ENCODE assay signal across 17 cellular contexts in the genomic region with DNA sequence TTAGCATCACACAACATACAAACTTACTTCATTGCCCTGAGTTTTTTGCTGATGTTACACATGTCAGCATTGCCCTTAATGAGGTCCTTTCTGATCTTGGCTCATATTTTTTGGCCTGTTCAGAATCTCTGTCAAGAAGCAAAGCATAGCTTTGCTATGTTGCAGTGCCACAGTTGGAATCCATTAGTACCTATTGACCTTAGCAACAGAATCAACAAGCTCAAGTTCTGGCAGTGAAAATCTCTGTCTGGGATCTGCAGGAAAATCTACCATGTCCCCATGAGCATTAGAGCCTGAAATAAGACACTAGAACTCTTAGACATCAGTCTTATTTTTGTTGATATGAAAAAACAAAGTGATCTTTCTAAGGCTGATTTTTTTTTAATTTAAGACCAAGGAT.
"Had no signal": no experiment of that assay in that cellular context is flagged by ENCODE, and none has a peak within 500 bp of the region (broad histone marks: within the 10 kb centered on the region; RNA-seq: fewer than 3 reads in every experiment).

No MANE protein-coding gene starts in this region.

- ATAC-seq: activated T-cell treated with anti-CD3 and anti-CD28 coated beads, Interleukin-2, amount 50 U/mL, for 72 hours; effector memory CD8-positive, alpha-beta T cell; WTC11 had no signal

- DNase-seq: activated CD4-positive, alpha-beta T cell treated with anti-CD3 and anti-CD28 coated beads, Interleukin-2, amount 10 ng/mL, durations not matched to agents 7 days and 5 days; activated CD8-positive, alpha-beta memory T cell treated with anti-CD3 and anti-CD28 coated beads, Interleukin-2, amount 50 U/mL, for 48 hours; activated gamma-delta T cell treated with Interleukin-2 at 50 U/mL for 16 hours; activated T-cell treated with anti-CD3 and anti-CD28 coated beads, Interleukin-2, amount 50 U/mL, for 72 hours; amygdala; cerebellar nuclear complex; effector memory CD8-positive, alpha-beta T cell; hippocampal formation; nephron progenitor cell; occipital lobe; right cardiac atrium; small intestine; stimulated activated CD4-positive, alpha-beta T cell treated with anti-CD3 and anti-CD28 coated beads, Interleukin-4, amount 100 ng/mL, for 4 hours; stimulated activated CD8-positive, alpha-beta memory T cell treated with anti-CD3 and anti-CD28 coated beads, Interleukin-4, amount 100 ng/mL, for 48 hours; stimulated activated naive CD4-positive, alpha-beta T cell treated with Interleukin-2 at 50 U/mL for 16 hours; T-helper 2 cell had no signal
